9 cellular contexts compared by ENCODE assay signal in genomic region chr4:123443401-123444297, GRCh38. TPM values are rescaled to one million over a fixed set of nuclear protein-coding genes. Genes with fewer than 3 reads are reported as not detected.
DNase-seq lines count a peak whose midpoint lies in the region; ATAC-seq lines count a peak whose summit lies in the region.
"Had no signal": no experiment of that assay in that cellular context is flagged by ENCODE, and none has a peak within 500 bp of the region (broad histone marks: within the 10 kb centered on the region; RNA-seq: fewer than 3 reads in every experiment).

No MANE protein-coding gene starts in this region.

- no peaks in the 10 kb centered on the region for H3K79me2 ChIP-seq in trophoblast cell (ENCODE audit: control insufficient read depth, insufficient read depth, low read length, poor library complexity)

- no peak overlapping the region for H3K4me3 ChIP-seq in trophoblast cell (ENCODE audit: low read depth, low read length)

- H3K36me3 ChIP-seq in trophoblast cell (ENCODE audit: control insufficient read depth in 1 of 2, insufficient read depth in 2 of 2, low read length in 2 of 2) = no peaks in the 10 kb centered on the region

- DNase-seq in DMS 273 (lab: John Stamatoyannopoulos, UW; ENCODE audit: unreplicated experiment) (peak; percentile 47), DMS 273 treated with DMSO at 0.1 percent for 48 hours (lab: John Stamatoyannopoulos, UW) (no peak), NOMO-1 treated with dmso at 0.1 percent for 144 hours (lab: John Stamatoyannopoulos, UW; ENCODE audit: unreplicated experiment) (peak; percentile 48), trophoblast cell (no peak), midbrain (lab: John Stamatoyannopoulos, UW) (no peak), NCI-H2196 treated with DMSO at 0.1 percent for 48 hours (lab: John Stamatoyannopoulos, UW; ENCODE audit: unreplicated experiment) (no peak)

- H3K4me2 ChIP-seq in trophoblast cell (ENCODE audit: low read length) = peak overlapping the region; percentile 41

- H2BK120ac ChIP-seq in trophoblast cell (ENCODE audit: insufficient read depth, low read length, poor library complexity) = no peak overlapping the region

- intact Hi-C loops in dendritic cell treated with granulocyte-macrophage colony-stimulating factor and Interleukin-4, amounts not matched to agents 40 ng/mL and 50 ng/mL, for 4 days (cut with micrococcal nuclease) = no loop called here

- H2BK12ac ChIP-seq in trophoblast cell (ENCODE audit: low read length) = no peak overlapping the region

- peak; percentile 62 for ATAC-seq in HG02678 (IDR thresholded peaks at IDR 0.05; ENCODE audit: unreplicated experiment)

- H3K9ac ChIP-seq in trophoblast cell (ENCODE audit: low read length) = no peak overlapping the region

- H3K27me3 Mint-ChIP-seq in dendritic cell treated with granulocyte-macrophage colony-stimulating factor and Interleukin-4, amounts not matched to agents 40 ng/mL and 50 ng/mL, for 4 days = peaks cover 3% of the 10 kb centered on the region

- no peak overlapping the region for H4K8ac ChIP-seq in trophoblast cell (ENCODE audit: low read depth, low read length)

- no peak overlapping the region for H3K18ac ChIP-seq in trophoblast cell (ENCODE audit: low read length)

- peak overlapping the region; percentile 60 for H3K27ac Mint-ChIP-seq in dendritic cell treated with granulocyte-macrophage colony-stimulating factor and Interleukin-4, amounts not matched to agents 40 ng/mL and 50 ng/mL, for 4 days

- no peak overlapping the region for H3K23ac ChIP-seq in trophoblast cell (ENCODE audit: low read length)

- H4K12ac ChIP-seq in trophoblast cell (ENCODE audit: low read depth, low read length) = no peak overlapping the region

- peaks cover 21% of the 10 kb centered on the region for H3K4me1 Mint-ChIP-seq in dendritic cell treated with granulocyte-macrophage colony-stimulating factor and Interleukin-4, amounts not matched to agents 40 ng/mL and 50 ng/mL, for 4 days (ENCODE audit: low read depth)

- no peak overlapping the region for H2AK5ac ChIP-seq in trophoblast cell (ENCODE audit: low read length)

- H4K91ac ChIP-seq in trophoblast cell (ENCODE audit: low read depth, low read length) = no peak overlapping the region

- no peaks in the 10 kb centered on the region for H3K27me3 ChIP-seq in trophoblast cell (ENCODE audit: insufficient read depth, low read length)

- no peak overlapping the region for H3K4me3 Mint-ChIP-seq in dendritic cell treated with granulocyte-macrophage colony-stimulating factor and Interleukin-4, amounts not matched to agents 40 ng/mL and 50 ng/mL, for 4 days

- H3K14ac ChIP-seq in trophoblast cell (ENCODE audit: low read length) = no peak overlapping the region

- no peaks in the 10 kb centered on the region for H3K36me3 Mint-ChIP-seq in dendritic cell treated with granulocyte-macrophage colony-stimulating factor and Interleukin-4, amounts not matched to agents 40 ng/mL and 50 ng/mL, for 4 days (ENCODE audit: low read depth)

- H3K4ac ChIP-seq in trophoblast cell (ENCODE audit: low read depth, low read length) = no peak overlapping the region

- no peak overlapping the region for H2AFZ ChIP-seq in trophoblast cell (ENCODE audit: insufficient read depth, low read length, poor library complexity)

- peaks cover 2 to 5% of the 10 kb centered on the region in 2 experiments for H3K4me1 ChIP-seq in trophoblast cell (ENCODE audit: control insufficient read depth in 1 of 2, insufficient read depth in 2 of 2, low read length in 2 of 2)

- WGBS in trophoblast cell (ENCODE audit: extremely low coverage, insufficient coverage, insufficient read length) = no CpG with 5 or more reads among the region's 6 CpGs

- no peaks in the 10 kb centered on the region for H3K9me3 ChIP-seq in trophoblast cell (ENCODE audit: insufficient read depth, low read depth, low read length)

- H2BK5ac ChIP-seq in trophoblast cell (ENCODE audit: low read depth, low read length, poor library complexity) = no peak overlapping the region

- H3K79me1 ChIP-seq in trophoblast cell (ENCODE audit: low read length) = no peaks in the 10 kb centered on the region

- H3K9me3 Mint-ChIP-seq in dendritic cell treated with granulocyte-macrophage colony-stimulating factor and Interleukin-4, amounts not matched to agents 40 ng/mL and 50 ng/mL, for 4 days = no peaks in the 10 kb centered on the region

- no peak overlapping the region for H3K27ac ChIP-seq in trophoblast cell (ENCODE audit: low read depth, low read length)
- H3K27ac ChIP-seq: 22Rv1 had no signal

RNA-seq across cellular contexts. Expression of gene SPRY1, which starts 47.1 kb away (rescaled TPM):
- polyA plus RNA-seq in trophoblast cell (2013) = 3.3 and 3.5 TPM in 2 replicates

Comparison
In these comparisons a context has a peak if more than half of its experiments do, and no peak if none do; other contexts are left out.
1. DNase-seq: peak in DMS 273 (single experiment) and NOMO-1 treated with dmso at 0.1 percent for 144 hours (single experiment); none in DMS 273 treated with DMSO at 0.1 percent for 48 hours (single experiment), trophoblast cell (0 of 2), midbrain (single experiment) and NCI-H2196 treated with DMSO at 0.1 percent for 48 hours (single experiment).